8 cellular contexts compared by ENCODE assay signal in the genomic region with DNA sequence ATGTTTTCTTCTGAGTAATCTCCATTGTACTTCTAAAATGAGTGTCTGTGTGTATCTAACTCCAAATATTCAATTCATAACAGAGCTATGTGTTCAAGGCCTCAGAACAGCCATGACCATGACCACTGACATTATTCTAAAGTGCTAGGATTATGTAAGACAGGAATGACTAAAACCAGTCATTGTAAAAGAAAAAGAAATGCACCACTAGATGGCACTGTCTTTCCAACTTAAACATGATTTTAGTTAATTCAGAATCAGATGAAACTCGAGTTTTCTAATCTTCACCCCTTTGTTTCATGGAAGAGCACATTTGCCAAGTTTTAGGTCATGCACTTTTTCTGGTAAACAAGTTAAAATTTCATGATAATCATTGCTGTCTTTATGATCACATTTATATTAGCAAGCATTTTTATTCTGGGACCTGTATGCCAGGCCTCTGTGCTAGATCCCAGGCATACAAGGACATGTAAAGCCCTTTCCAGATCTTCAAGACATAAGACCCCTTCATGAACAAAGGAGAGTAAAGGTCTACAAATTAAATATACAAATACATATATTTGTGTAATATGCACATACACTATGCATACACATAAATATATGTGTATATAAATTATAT. TPM values are rescaled to one million over a fixed set of nuclear protein-coding genes. Genes with fewer than 3 reads are reported as not detected.
DNase-seq lines count a peak whose midpoint lies in the region; ATAC-seq, FAIRE-seq and TF ChIP-seq lines count a peak whose summit lies in the region.

No MANE protein-coding gene starts in this region.

- no peak overlapping the region for H2AFZ ChIP-seq in DND-41 (ENCODE audit: low read depth, low read length)
- no peak overlapping the region for H2AFZ ChIP-seq in GM23248

- FAIRE-seq in small intestine (lab: Jason Lieb, UNC), result peak; percentile 75

- H3K4me1 ChIP-seq in DND-41 (ENCODE audit: insufficient read depth, low read length) (no peaks in the 10 kb centered on the region), GM23248 (ENCODE audit: insufficient read depth) (peaks cover 27% of the 10 kb centered on the region), ascending aorta (peaks cover 5 to 13% of the 10 kb centered on the region in 2 donors), small intestine (ENCODE audit: control insufficient read depth in 2 of 2, insufficient read depth in 1 of 2, low read depth in 1 of 2, low read length in 1 of 2) (no peaks in the 10 kb centered on the region)

- H3K79me2 ChIP-seq in DND-41 (ENCODE audit: insufficient read depth, low read length), result no peaks in the 10 kb centered on the region
- H3K79me2 ChIP-seq in GM23248 (ENCODE audit: insufficient read depth), result no peaks in the 10 kb centered on the region

- H3K36me3 ChIP-seq in DND-41 (ENCODE audit: insufficient read depth, low read length), result no peaks in the 10 kb centered on the region
- no peaks in the 10 kb centered on the region for H3K36me3 ChIP-seq in GM23248 (ENCODE audit: low read depth)
- no peaks in the 10 kb centered on the region for H3K36me3 ChIP-seq in ascending aorta
- H3K36me3 ChIP-seq in small intestine (ENCODE audit: control insufficient read depth in 2 of 2, insufficient read depth in 2 of 2, low read length in 2 of 2), result no peaks in the 10 kb centered on the region

- H3K27me3 ChIP-seq in DND-41 (ENCODE audit: insufficient read depth, low read length, poor library complexity), result no peaks in the 10 kb centered on the region
- H3K27me3 ChIP-seq in GM23248 (replicated peaks; ENCODE audit: insufficient read depth), result no peaks in the 10 kb centered on the region
- no peaks in the 10 kb centered on the region for H3K27me3 ChIP-seq in ascending aorta
- H3K27me3 ChIP-seq in small intestine (ENCODE audit: control insufficient read depth in 2 of 2, insufficient read depth in 2 of 2, low read length in 2 of 2), result no peaks in the 10 kb centered on the region

- WGBS in GM23248 (ENCODE audit: low coverage in 1 of 2, low lambda C conversion rate in 2 of 2, missing lambda C conversion rate in 2 of 2), 2 experiments, result 0% methylated on average over 1 of the region's 1 CpG
- 0 to 3% (median 0%) methylated on average over 1 of the region's 1 CpG for WGBS in small intestine, 3 donors

- peaks cover 21% of the 10 kb centered on the region; the same call in 1 of the 2 replicates for H3F3A ChIP-seq in GM23248 (ENCODE audit: insufficient read depth)

- no peaks in the 10 kb centered on the region for H3K9me3 ChIP-seq in DND-41 (ENCODE audit: insufficient read depth, low read length, severe bottlenecking)
- no peaks in the 10 kb centered on the region for H3K9me3 ChIP-seq in GM23248 (ENCODE audit: low read depth)
- no peaks in the 10 kb centered on the region for H3K9me3 ChIP-seq in ascending aorta
- no peaks in the 10 kb centered on the region for H3K9me3 ChIP-seq in small intestine (ENCODE audit: control insufficient read depth, low read depth)

- H4K20me1 ChIP-seq in DND-41 (ENCODE audit: insufficient read depth, low read length), result no peaks in the 10 kb centered on the region
- H4K20me1 ChIP-seq in GM23248 (ENCODE audit: insufficient read depth), result no peaks in the 10 kb centered on the region

- H3K4me3 ChIP-seq in DND-41 (ENCODE audit: low read depth in 1 of 2, low read length in 2 of 2), result no peak overlapping the region
- no peak overlapping the region for H3K4me3 ChIP-seq in GM23248
- no peak overlapping the region for H3K4me3 ChIP-seq in ascending aorta
- no peak overlapping the region for H3K4me3 ChIP-seq in small intestine (ENCODE audit: low read depth in 1 of 2, low read length in 2 of 2)

- H3K9ac ChIP-seq in DND-41 (ENCODE audit: low read depth, low read length) (no peak overlapping the region), GM23248 (peak overlapping the region; percentile 23; the same call in 1 of the 2 replicates)

- in situ Hi-C loops in GM23248 (cut with MboI), result no loop called here

- intact Hi-C loops in ascending aorta (cut with DNase I), result loop anchor here (1.0 to 10.0 kb wide), 4 partner anchors 15 to 589 kb away; no protein-coding TSS in a partner anchor

- H3K4me2 ChIP-seq in DND-41 (ENCODE audit: insufficient read depth, low read length) (no peak overlapping the region), GM23248 (ENCODE audit: unreplicated experiment) (no peak overlapping the region)

- no peak overlapping the region for H3K27ac ChIP-seq in DND-41 (ENCODE audit: low read length)
- peak overlapping the region; percentile 57 for H3K27ac ChIP-seq in GM23248
- no peak overlapping the region for H3K27ac ChIP-seq in ascending aorta
- H3K27ac ChIP-seq in small intestine (ENCODE audit: low read depth in 1 of 2, low read length in 1 of 2), result no peak overlapping the region

- ATAC-seq in DND-41 (ENCODE audit: insufficient read depth, low read depth), result peak; percentile 79
- ATAC-seq in GM19452 (IDR thresholded peaks at IDR 0.05; ENCODE audit: unreplicated experiment), result no peak

- H3K9me2 ChIP-seq in GM23248 (ENCODE audit: insufficient read depth), result no peaks in the 10 kb centered on the region

- peak; percentile 78 for TF ChIP-seq CTCF in DND-41 (IDR thresholded peaks at IDR 0.05; ENCODE audit: borderline replicate concordance, extremely low read depth, low read length, poor library complexity, severe bottlenecking)
- TF ChIP-seq CTCF in ascending aorta (IDR thresholded peaks at IDR 0.05), result peak; percentile 62 to 69 (median 67)

- no peak for DNase-seq in DND-41
- DNase-seq in GM23248, result peak; percentile 89
- DNase-seq in NCI-H1694 treated with DMSO at 0.1 percent for 48 hours (lab: John Stamatoyannopoulos, UW), result peak; percentile 56
- no peak for DNase-seq in ascending aorta (ENCODE audit: low spot score in 2 of 2)
- peak; percentile 26 for DNase-seq in hepatic stellate cell (ENCODE audit: low spot score)
- peak; percentile 59 for DNase-seq in small intestine
- no peak for DNase-seq in stimulated activated CD4-positive, alpha-beta T cell treated with anti-CD3 and anti-CD28 coated beads, Interleukin-15, amount 100 ng/mL, for 24 hours

RNA-seq across cellular contexts. Expression of a gene that starts 26.1 kb away (rescaled TPM):
- 104 and 109 TPM in 2 replicates for total RNA-seq in GM23248 (2014; rRNA removed; shearing (Covaris generic))
- polyA plus RNA-seq in GM23248 (2016; fragmentation: Nextera tagmentation; extraction: Ambion mirVana), result 236 and 252 TPM in 2 replicates
- total RNA-seq in ascending aorta, result 82.2 TPM
- 10 to 100 TPM; 19.2 to 37.0 (median 21.5) TPM for polyA plus RNA-seq in small intestine

Comparison
In these comparisons a context has a peak if more than half of its experiments do, and no peak if none do; other contexts are left out.
1. DNase-seq: peak in GM23248 (single experiment), NCI-H1694 treated with DMSO at 0.1 percent for 48 hours (single experiment), hepatic stellate cell (single experiment) and small intestine (single experiment); none in DND-41 (single experiment), ascending aorta (0 of 2) and stimulated activated CD4-positive, alpha-beta T cell treated with anti-CD3 and anti-CD28 coated beads, Interleukin-15, amount 100 ng/mL, for 24 hours (single experiment).